In genomic region chr11:1581976-1582375, GRCh38 we compare ENCODE assay signal across 3 cellular contexts.
TF ChIP-seq lines count a peak whose summit lies in the region.

No MANE protein-coding gene starts in this region.

TF ChIP-seq in A549, 52 proteins besides CTCF, POLR2A, EP300 and RAD21:
- TF ChIP-seq MAX (IDR thresholded peaks at IDR 0.05) (no peak), SREBF2 (IDR thresholded peaks at IDR 0.05) (no peak), MAZ (IDR thresholded peaks at IDR 0.05; ENCODE audit: borderline replicate concordance, low read depth, low read length) (no peak), EHF (CRISPR knock-in tag; IDR thresholded peaks at IDR 0.05) (no peak), HMGXB4 (CRISPR knock-in tag; IDR thresholded peaks at IDR 0.05; ENCODE audit: borderline replicate concordance) (no peak), ZNF302 (CRISPR knock-in tag; IDR thresholded peaks at IDR 0.05) (no peak), JUN (IDR thresholded peaks at IDR 0.05) (no peak)

TF ChIP-seq in HEK293, 187 proteins besides CTCF, POLR2A, EP300 and RAD21:
- TF ChIP-seq AEBP2 (tag by site-specific recombination; IDR thresholded peaks at IDR 0.05; ENCODE audit: borderline replicate concordance) = no peak
- no peak for TF ChIP-seq ZNF785 (tag by site-specific recombination; IDR thresholded peaks at IDR 0.05)
- no peak for TF ChIP-seq BCL11A (tag by site-specific recombination; IDR thresholded peaks at IDR 0.05; ENCODE audit: low read depth)
- TF ChIP-seq ZBTB11 (tag by site-specific recombination; conservative IDR thresholded peaks at IDR 0.05; ENCODE audit: low read depth) = no peak
- TF ChIP-seq GFI1B (tag by site-specific recombination; IDR thresholded peaks at IDR 0.05) = no peak
- TF ChIP-seq MEIS1 (CRISPR knock-in tag; IDR thresholded peaks at IDR 0.05; ENCODE audit: borderline replicate concordance) = no peak
- no peak for TF ChIP-seq SP3 (tag by site-specific recombination; IDR thresholded peaks at IDR 0.05)
- TF ChIP-seq GLIS2 (tag by site-specific recombination; IDR thresholded peaks at IDR 0.05) = 0 out of 2 replicates have a peak, but pooled peaks have one; percentile 11

TF ChIP-seq in H1, 55 proteins besides CTCF, POLR2A, EP300 and RAD21:
- TF ChIP-seq TAF7 (optimal IDR thresholded peaks at IDR 0.05; ENCODE audit: borderline replicate concordance, low read depth, low read length) (no peak), YY1 (IDR thresholded peaks at IDR 0.05; ENCODE audit: low read depth, low read length) (no peak)
TF ChIP-seq in H1: peak in this region for 0.
